ENCODE assay signal across 29 cellular contexts in the genomic region with DNA sequence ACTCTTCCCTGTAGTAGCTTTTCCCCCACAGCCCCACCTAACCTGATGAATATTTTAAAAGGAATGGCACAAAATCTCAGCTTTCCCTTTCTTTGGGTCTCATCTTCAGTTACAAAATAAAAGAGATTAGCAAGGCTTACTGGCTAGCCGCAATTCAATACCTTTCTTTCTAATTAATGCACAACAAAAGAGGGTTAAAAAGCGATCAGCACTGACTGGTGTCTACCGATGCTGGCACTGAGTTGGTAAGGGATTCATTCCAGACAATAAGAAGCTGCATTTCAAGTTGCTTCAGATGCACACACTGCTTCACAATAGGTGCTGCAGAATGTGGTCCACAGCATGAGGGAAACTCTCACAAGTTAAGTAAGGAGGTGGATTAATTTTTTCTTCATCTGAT.
"Had no signal": no experiment of that assay in that cellular context is flagged by ENCODE, and none has a peak within 500 bp of the region (broad histone marks: within the 10 kb centered on the region; RNA-seq: fewer than 3 reads in every experiment).

No MANE protein-coding gene starts in this region.

- H3K4me3 ChIP-seq: ascending aorta, breast epithelium, Peyer's patch, SJSA1 had no signal

- H3K9ac ChIP-seq: SK-N-SH had no signal

- H3K27ac Mint-ChIP-seq: activated CD4-positive, alpha-beta T cell treated with anti-CD3 and anti-CD28 coated beads, Interleukin-2, amount 10 ng/mL, durations not matched to agents 24 days and 14 days; activated CD8-positive, alpha-beta T cell treated with anti-CD3 and anti-CD28 coated beads for 36 hours; activated naive CD4-positive, alpha-beta T cell treated with anti-CD3 and anti-CD28 coated beads, Interleukin-2, amount 50 U/mL, for 24 hours; activated naive CD8-positive, alpha-beta T cell treated with anti-CD3 and anti-CD28 coated beads, Interleukin-2, amount 10 ng/mL, durations not matched to agents 7 days and 5 days; activated T-cell treated with anti-CD3 and anti-CD28 coated beads, Interleukin-2, amount 50 U/mL, for 24 hours; activated T-helper 2 cell treated with anti-CD3 and anti-CD28 coated beads, Interferon-gamma antibody, Interleukin-2, Interleukin-4, amounts not matched to agents 10 μg/mL and 5 μg/mL and 100 μg/mL, durations not matched to agents 14 hours and 24 hours and 36 hours; T-helper 1 cell treated with Interleukin-12 subunit alpha and Interleukin-12 subunit beta and Interleukin-4 antibody, amounts not matched to agents 30 μg/mL and 1 μg/mL, for 36 hours; T-helper 2 cell treated with Interferon-gamma antibody and Interleukin-4, amounts not matched to agents 5 μg/mL and 100 μg/mL, for 36 hours had no signal

- H3K4me3 Mint-ChIP-seq: activated CD4-positive, alpha-beta T cell treated with anti-CD3 and anti-CD28 coated beads, Interleukin-2, amount 10 ng/mL, durations not matched to agents 24 days and 14 days; activated CD8-positive, alpha-beta T cell treated with anti-CD3 and anti-CD28 coated beads for 36 hours; activated naive CD4-positive, alpha-beta T cell treated with anti-CD3 and anti-CD28 coated beads, Interleukin-2, amount 50 U/mL, for 24 hours; activated naive CD8-positive, alpha-beta T cell treated with anti-CD3 and anti-CD28 coated beads, Interleukin-2, amount 10 ng/mL, durations not matched to agents 7 days and 5 days; activated T-cell treated with anti-CD3 and anti-CD28 coated beads, Interleukin-2, amount 50 U/mL, for 24 hours; T-helper 1 cell treated with Interleukin-12 subunit alpha and Interleukin-12 subunit beta and Interleukin-4 antibody, amounts not matched to agents 30 μg/mL and 1 μg/mL, for 36 hours; T-helper 2 cell treated with Interferon-gamma antibody and Interleukin-4, amounts not matched to agents 5 μg/mL and 100 μg/mL, for 36 hours had no signal

- H3K27me3 Mint-ChIP-seq: activated CD4-positive, alpha-beta T cell treated with anti-CD3 and anti-CD28 coated beads, Interleukin-2, amount 10 ng/mL, durations not matched to agents 24 days and 14 days; activated CD8-positive, alpha-beta T cell treated with anti-CD3 and anti-CD28 coated beads for 36 hours; activated naive CD4-positive, alpha-beta T cell treated with anti-CD3 and anti-CD28 coated beads, Interleukin-2, amount 50 U/mL, for 24 hours; activated naive CD8-positive, alpha-beta T cell treated with anti-CD3 and anti-CD28 coated beads, Interleukin-2, amount 10 ng/mL, durations not matched to agents 7 days and 5 days; activated T-cell treated with anti-CD3 and anti-CD28 coated beads, Interleukin-2, amount 50 U/mL, for 24 hours had no signal

- H3K4me1 ChIP-seq: ascending aorta, breast epithelium, Peyer's patch, SJSA1 had no signal

- H3K4me1 Mint-ChIP-seq: activated CD4-positive, alpha-beta T cell treated with anti-CD3 and anti-CD28 coated beads, Interleukin-2, amount 10 ng/mL, durations not matched to agents 24 days and 14 days; activated naive CD4-positive, alpha-beta T cell treated with anti-CD3 and anti-CD28 coated beads, Interleukin-2, amount 50 U/mL, for 24 hours; activated naive CD8-positive, alpha-beta T cell treated with anti-CD3 and anti-CD28 coated beads, Interleukin-2, amount 10 ng/mL, durations not matched to agents 7 days and 5 days had no signal

- ATAC-seq: activated CD8-positive, alpha-beta T cell treated with anti-CD3 and anti-CD28 coated beads for 36 hours; PC-3 had no signal

- H3K9me3 Mint-ChIP-seq: activated CD4-positive, alpha-beta T cell treated with anti-CD3 and anti-CD28 coated beads, Interleukin-2, amount 10 ng/mL, durations not matched to agents 24 days and 14 days; activated CD8-positive, alpha-beta T cell treated with anti-CD3 and anti-CD28 coated beads for 36 hours; activated naive CD4-positive, alpha-beta T cell treated with anti-CD3 and anti-CD28 coated beads, Interleukin-2, amount 50 U/mL, for 24 hours; activated naive CD8-positive, alpha-beta T cell treated with anti-CD3 and anti-CD28 coated beads, Interleukin-2, amount 10 ng/mL, durations not matched to agents 7 days and 5 days; activated T-cell treated with anti-CD3 and anti-CD28 coated beads, Interleukin-2, amount 50 U/mL, for 24 hours; activated T-helper 2 cell treated with anti-CD3 and anti-CD28 coated beads, Interferon-gamma antibody, Interleukin-2, Interleukin-4, amounts not matched to agents 10 μg/mL and 5 μg/mL and 100 μg/mL, durations not matched to agents 14 hours and 24 hours and 36 hours; T-helper 1 cell treated with Interleukin-12 subunit alpha and Interleukin-12 subunit beta and Interleukin-4 antibody, amounts not matched to agents 30 μg/mL and 1 μg/mL, for 36 hours; T-helper 2 cell treated with Interferon-gamma antibody and Interleukin-4, amounts not matched to agents 5 μg/mL and 100 μg/mL, for 36 hours had no signal

- DNase-seq: activated CD4-positive, alpha-beta T cell treated with anti-CD3 and anti-CD28 coated beads, Interleukin-2, amount 10 ng/mL, durations not matched to agents 24 days and 14 days; activated CD4-positive, alpha-beta T cell treated with anti-CD3 and anti-CD28 coated beads, Interleukin-2, amount 50 U/mL, for 4 hours; activated CD8-positive, alpha-beta T cell treated with anti-CD3 and anti-CD28 coated beads for 36 hours; activated gamma-delta T cell; activated naive CD4-positive, alpha-beta T cell treated with Interleukin-2 at 50 U/mL for 16 hours; activated naive CD8-positive, alpha-beta T cell treated with anti-CD3 and anti-CD28 coated beads, Interleukin-2, amount 10 ng/mL, durations not matched to agents 7 days and 5 days; activated T-cell treated with anti-CD3 and anti-CD28 coated beads, Interleukin-2, amount 50 U/mL, for 24 hours; amygdala; NCI-H1105 treated with DMSO at 0.1 percent for 48 hours; NCI-H1436; NCI-H1694; NCI-H1930; NCI-H2081 treated with DMSO at 0.1 percent for 48 hours; NCI-H226; NCI-H446 treated with DMSO at 0.1 percent for 48 hours; NCI-H69; NK-92 treated with Interleukin-12 subunit alpha and Interleukin-12 subunit beta, amount 100 ng/mL, for 24 hours; PC-3; Peyer's patch; RPMI8226; SHP77 treated with DMSO at 0.1 percent for 48 hours had no signal

- H3K9me3 ChIP-seq: ascending aorta, breast epithelium, Peyer's patch, SJSA1, SK-N-SH had no signal

- H3K36me3 ChIP-seq: breast epithelium had no signal

- H3K27ac ChIP-seq: ascending aorta, breast epithelium, Peyer's patch, SJSA1 had no signal

- H3K27me3 ChIP-seq: ascending aorta, breast epithelium, Peyer's patch, SJSA1 had no signal
